In the genomic region with DNA sequence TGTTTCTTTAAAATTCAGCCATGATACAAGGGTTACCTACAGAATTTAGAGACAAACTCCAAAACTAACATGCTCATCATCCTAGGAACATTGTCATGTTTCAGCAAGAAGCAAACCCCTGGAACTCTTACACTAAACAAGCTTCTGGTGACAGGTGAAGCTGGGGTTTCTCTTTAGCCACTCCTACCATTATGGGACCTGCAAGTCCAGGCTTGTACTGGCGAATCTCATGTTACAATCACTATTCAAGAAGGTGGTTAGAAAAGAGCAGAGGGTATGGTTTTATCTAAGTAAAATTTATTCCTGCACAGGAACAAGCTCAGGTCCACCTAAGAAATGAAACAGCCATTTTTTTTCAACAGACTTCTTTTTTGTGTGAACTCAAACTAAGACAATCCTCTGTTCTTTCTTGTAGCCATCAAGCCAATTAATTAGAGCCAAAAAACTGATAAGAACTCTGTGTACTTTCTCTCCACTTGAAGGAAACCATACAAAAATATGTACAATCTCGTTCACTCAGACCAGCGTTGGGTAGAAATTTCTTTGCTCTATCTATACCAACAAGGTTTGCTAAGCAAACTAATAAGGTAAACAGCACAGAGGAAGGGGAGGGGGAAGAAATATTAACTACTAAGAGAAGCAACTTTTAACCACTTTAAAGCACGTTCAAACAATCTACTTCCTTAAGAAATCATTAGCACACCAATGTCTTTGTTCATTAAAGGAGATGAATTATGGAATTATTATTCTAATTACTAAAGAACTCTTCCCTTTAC, we compare ENCODE assay signal across 13 cellular contexts.
DNase-seq lines count a peak whose midpoint lies in the region; ATAC-seq and TF ChIP-seq lines count a peak whose summit lies in the region.
"Had no signal": no experiment of that assay in that cellular context is flagged by ENCODE, and none has a peak within 500 bp of the region (broad histone marks: within the 10 kb centered on the region; RNA-seq: fewer than 3 reads in every experiment).

No MANE protein-coding gene starts in this region.

- H3K4me3 ChIP-seq in HCT116 (replicated peaks in 1 of 2; ENCODE audit: low read depth in 1 of 2, low read length in 2 of 2) (no peak overlapping the region), neuronal stem cell (ENCODE audit: low read length in 2 of 2) (no peak overlapping the region)

- H2BK12ac ChIP-seq in neuronal stem cell (ENCODE audit: low read length) = no peak overlapping the region

- H3K4me1 ChIP-seq in HCT116 (ENCODE audit: control insufficient read depth in 1 of 2, insufficient read depth in 2 of 2, low read length in 2 of 2) = peaks cover 6 to 9% of the 10 kb centered on the region in 2 experiments
- H3K4me1 ChIP-seq in neuronal stem cell (ENCODE audit: control insufficient read depth in 2 of 2, insufficient read depth in 1 of 2, low read depth in 1 of 2, low read length in 2 of 2) = peaks cover 11 to 15% of the 10 kb centered on the region in 2 donors

- no peak for ATAC-seq in HCT116
- ATAC-seq: sciatic nerve had no signal

- no peak overlapping the region for H2AK5ac ChIP-seq in neuronal stem cell (ENCODE audit: low read depth, low read length)

- no peak for TF ChIP-seq POLR2A in HCT116 (IDR thresholded peaks at IDR 0.05; ENCODE audit: borderline replicate concordance, extremely low read depth, insufficient read depth, insufficient read length)

- H3K27ac ChIP-seq in HCT116 (ENCODE audit: low read depth, low read length) (no peak overlapping the region), neuronal stem cell (replicated peaks; ENCODE audit: low read length) (no peak overlapping the region)

- H4K8ac ChIP-seq in neuronal stem cell (ENCODE audit: low read depth, low read length) = no peak overlapping the region

- H3K18ac ChIP-seq in neuronal stem cell (ENCODE audit: low read length) = no peak overlapping the region

- CTCF ChIA-PET in HCT116 (lab: Charles Lee) = no interaction called here

- no peak for TF ChIP-seq RAD21 in HCT116 (IDR thresholded peaks at IDR 0.05; ENCODE audit: low read depth)

- no peak overlapping the region for H4K91ac ChIP-seq in neuronal stem cell (ENCODE audit: low read depth, low read length, poor library complexity)

- no peaks in the 10 kb centered on the region for H3K79me1 ChIP-seq in neuronal stem cell (ENCODE audit: low read depth, low read length)

- no peaks in the 10 kb centered on the region for H3K27me3 ChIP-seq in HCT116 (ENCODE audit: insufficient read depth, low read length)
- peaks cover 0 to 9% (median 0%) of the 10 kb centered on the region in 3 experiments for H3K27me3 ChIP-seq in neuronal stem cell (ENCODE audit: control insufficient read depth in 3 of 3, insufficient read depth in 3 of 3, low read depth in 1 of 3, low read length in 3 of 3)

- no peak overlapping the region for H3K23ac ChIP-seq in neuronal stem cell (ENCODE audit: low read depth, low read length, poor library complexity)

- POLR2A ChIA-PET in HCT116 (lab: Charles Lee) = no interaction called here

- no peak overlapping the region for H2BK5ac ChIP-seq in neuronal stem cell (ENCODE audit: low read length)

- TF ChIP-seq CTCF in HCT116 (IDR thresholded peaks at IDR 0.05 in 2 of 3, conservative IDR thresholded peaks at IDR 0.05 in 1 of 3; ENCODE audit: borderline replicate concordance in 1 of 3, insufficient read depth in 1 of 3, low read depth in 2 of 3, low read length in 2 of 3) = no peak

- no peaks in the 10 kb centered on the region for H3K9me3 ChIP-seq in HCT116 (ENCODE audit: control insufficient read depth in 1 of 2, insufficient read depth in 1 of 2, low read depth in 1 of 2, low read length in 2 of 2)
- no peaks in the 10 kb centered on the region for H3K9me3 ChIP-seq in neuronal stem cell (replicated peaks in 1 of 2; ENCODE audit: control insufficient read depth in 2 of 2, insufficient read depth in 1 of 2, low read depth in 1 of 2, low read length in 2 of 2)

- DNase-seq in HCT116 (ENCODE audit: low read depth, low spot score) = no peak
- peak; percentile 60 for DNase-seq in NCI-H2107 (lab: John Stamatoyannopoulos, UW)
- peak; percentile 52 to 54 for DNase-seq in SHP77 (lab: John Stamatoyannopoulos, UW)
- DNase-seq in neuronal stem cell (ENCODE audit: low spot score) = no peak
- DNase-seq in NCI-H446 (lab: John Stamatoyannopoulos, UW) = no peak
- no peak for DNase-seq in GF-D8 (lab: John Stamatoyannopoulos, UW)
- DNase-seq in NOMO-1 treated with dmso at 0.1 percent for 144 hours (lab: John Stamatoyannopoulos, UW; ENCODE audit: unreplicated experiment) = no peak
- no peak for DNase-seq in NCI-H2081 treated with DMSO at 0.1 percent for 48 hours (lab: John Stamatoyannopoulos, UW)
- DNase-seq: activated CD4-positive, alpha-beta T cell treated with anti-CD3 and anti-CD28 coated beads for 4 hours; aorta; CD4-positive, alpha-beta T cell; naive B cell had no signal

- H3K4me2 ChIP-seq in HCT116 (ENCODE audit: low read length) (peak overlapping the region; percentile 32; the same call in 1 of the 2 replicates), neuronal stem cell (ENCODE audit: insufficient read depth, low read length, poor library complexity, severe bottlenecking) (no peak overlapping the region)

- peak overlapping the region; percentile 86 for H2AFZ ChIP-seq in HCT116 (ENCODE audit: low read depth, low read length, poor library complexity, severe bottlenecking)
- H2AFZ ChIP-seq in neuronal stem cell (ENCODE audit: low read length) = peak overlapping the region; percentile 46

- no peaks in the 10 kb centered on the region for H4K20me1 ChIP-seq in HCT116 (ENCODE audit: insufficient read depth)

- no TSS peak for BruUV-seq in HCT116 (replicated peaks; lab: Mats Ljungman, UMichigan)

- H2BK120ac ChIP-seq in neuronal stem cell (ENCODE audit: low read depth, low read length) = no peak overlapping the region

- WGBS in neuronal stem cell (ENCODE audit: extremely low coverage in 2 of 2, insufficient read length in 2 of 2, insufficient replicate concordance in 1 of 2), 2 donors = no CpG with 5 or more reads among the region's 4 CpGs

- H3K9ac ChIP-seq in HCT116 (ENCODE audit: low read length) = no peak overlapping the region
- no peak overlapping the region for H3K9ac ChIP-seq in neuronal stem cell (ENCODE audit: low read depth, low read length, poor library complexity)

- no peak overlapping the region for H3K14ac ChIP-seq in neuronal stem cell (ENCODE audit: low read length)

- no peaks in the 10 kb centered on the region for H3K36me3 ChIP-seq in HCT116 (ENCODE audit: control insufficient read depth in 1 of 2, insufficient read depth in 2 of 2, low read length in 2 of 2)
- no peaks in the 10 kb centered on the region for H3K36me3 ChIP-seq in neuronal stem cell (replicated peaks in 1 of 2; ENCODE audit: control insufficient read depth in 2 of 2, insufficient read depth in 2 of 2, low read length in 2 of 2)

- no peak overlapping the region for H3K4ac ChIP-seq in neuronal stem cell (ENCODE audit: low read length)

- H3K79me2 ChIP-seq in HCT116 (ENCODE audit: insufficient read depth, low read length) = no peaks in the 10 kb centered on the region

- H3K9me2 ChIP-seq in HCT116 (ENCODE audit: insufficient read depth) = no peaks in the 10 kb centered on the region

- intact Hi-C loops in HCT116 (cut with micrococcal nuclease) = no loop called here

- H2BK15ac ChIP-seq in neuronal stem cell (ENCODE audit: low read length) = no peak overlapping the region

- RAD21 ChIA-PET in HCT116 (lab: Charles Lee; ENCODE audit: low non-redundant PET in 1 of 2, low total read pairs in 2 of 2, uncharacterized antibody in 2 of 2, unreplicated experiment in 2 of 2) = interaction anchor here in 1 of 2 experiments (0.7 kb wide), 1 partner anchor 1086 kb away, joined by 6 read pairs; no protein-coding TSS in a partner anchor

TF ChIP-seq in HCT116, 20 proteins besides CTCF, POLR2A, EP300 and RAD21:
- no peak for TF ChIP-seq FOSL1 (IDR thresholded peaks at IDR 0.05; ENCODE audit: low read depth)
- TF ChIP-seq SP1 (IDR thresholded peaks at IDR 0.05; ENCODE audit: low read depth) = 0 out of 2 replicates have a peak, but pooled peaks have one; percentile 13

Comparison
In these comparisons a context has a peak if more than half of its experiments do, and no peak if none do; other contexts are left out.
1. DNase-seq: peak in NCI-H2107 (single experiment) and SHP77 (2 of 2); none in HCT116 (single experiment), neuronal stem cell (single experiment), NCI-H446 (0 of 2), GF-D8 (single experiment), NOMO-1 treated with dmso at 0.1 percent for 144 hours (single experiment) and NCI-H2081 treated with DMSO at 0.1 percent for 48 hours (single experiment).